ENCODE assay signal across 27 cellular contexts in genomic region chr2:30104273-30104672, GRCh38.
"Had no signal": no experiment of that assay in that cellular context is flagged by ENCODE, and none has a peak within 500 bp of the region (broad histone marks: within the 10 kb centered on the region; RNA-seq: fewer than 3 reads in every experiment).

No MANE protein-coding gene starts in this region.

- H3K27me3 ChIP-seq: neural progenitor cell, ovary, right lobe of liver, sigmoid colon, thyroid gland, tibial nerve, upper lobe of left lung, vagina had no signal

- H3K4me2 ChIP-seq: neural progenitor cell had no signal

- DNase-seq: occipital lobe; ovary; posterior cingulate gyrus; psoas muscle; right cardiac atrium; right lobe of liver; sigmoid colon; small intestine; stimulated activated CD4-positive, alpha-beta T cell treated with anti-CD3 and anti-CD28 coated beads, Interleukin-15, amount 100 ng/mL, for 24 hours; stimulated activated CD4-positive, alpha-beta T cell treated with anti-CD3 and anti-CD28 coated beads, Interleukin-2, amount 100 ng/mL, for 24 hours; stimulated activated CD4-positive, alpha-beta T cell treated with anti-CD3 and anti-CD28 coated beads, Interleukin-2, amount 100 ng/mL, for 48 hours; stimulated activated CD4-positive, alpha-beta T cell treated with anti-CD3 and anti-CD28 coated beads, Interleukin-4, amount 100 ng/mL, for 24 hours; stimulated activated naive B cell treated with anti-CD40 and anti-IgM and Interleukin-4, amounts not matched to agents 10 μg/mL and 1 μg/mL and 100 μg/mL, for 72 hours; stimulated activated naive CD4-positive, alpha-beta T cell treated with Interleukin-2 at 50 U/mL for 16 hours; stomach; thyroid gland; trophoblast cell; upper lobe of left lung had no signal

- H3K36me3 ChIP-seq: neural progenitor cell, ovary, right lobe of liver, sigmoid colon, stomach, thoracic aorta, thyroid gland, tibial nerve, upper lobe of left lung, vagina had no signal

- H3K9me3 Mint-ChIP-seq: neural progenitor cell; stimulated activated effector memory CD8-positive, alpha-beta T cell treated with anti-CD3 and anti-CD28 coated beads, Interleukin-12 subunit alpha, Interleukin-12 subunit beta, amount 100 ng/mL, for 72 hours; stimulated activated naive B cell treated with anti-CD40 and anti-IgM and Interleukin-4, amounts not matched to agents 10 μg/mL and 1 μg/mL and 100 μg/mL, for 72 hours; stimulated activated naive CD8-positive, alpha-beta T cell treated with anti-CD3 and anti-CD28 coated beads, Interleukin-15, Interleukin-2, amounts not matched to agents 100 ng/mL and 50 ng/mL, for 24 hours had no signal

- H3K9ac ChIP-seq: neural progenitor cell, parathyroid adenoma had no signal

- H3K4me3 ChIP-seq: neural progenitor cell, ovary, psoas muscle, right lobe of liver, sigmoid colon, stomach, thoracic aorta, thyroid gland, tibial nerve, upper lobe of left lung, vagina had no signal

- H3K9me3 ChIP-seq: ovary, psoas muscle, right lobe of liver, sigmoid colon, stomach, thoracic aorta, thyroid gland, tibial nerve, upper lobe of left lung, vagina had no signal

- H3K4me1 ChIP-seq: neural progenitor cell, parathyroid adenoma, psoas muscle, right lobe of liver, sigmoid colon, stomach, thyroid gland, tibial nerve, upper lobe of left lung, vagina had no signal

- H3K4me1 Mint-ChIP-seq: nephron; stimulated activated effector memory CD8-positive, alpha-beta T cell treated with anti-CD3 and anti-CD28 coated beads, Interleukin-12 subunit alpha, Interleukin-12 subunit beta, amount 100 ng/mL, for 72 hours; stimulated activated naive B cell treated with anti-CD40 and anti-IgM and Interleukin-4, amounts not matched to agents 10 μg/mL and 1 μg/mL and 100 μg/mL, for 72 hours had no signal

- ATAC-seq: psoas muscle; right cardiac atrium; right lobe of liver; stimulated activated effector memory CD8-positive, alpha-beta T cell treated with anti-CD3 and anti-CD28 coated beads, Interleukin-12 subunit alpha, Interleukin-12 subunit beta, amount 100 ng/mL, for 72 hours; stimulated activated naive B cell treated with anti-CD40 and anti-IgM and Interleukin-4, amounts not matched to agents 10 μg/mL and 1 μg/mL and 100 μg/mL, for 72 hours had no signal

- H3K27ac Mint-ChIP-seq: nephron; neural progenitor cell; progenitor cell of endocrine pancreas; stimulated activated effector memory CD8-positive, alpha-beta T cell treated with anti-CD3 and anti-CD28 coated beads, Interleukin-12 subunit alpha, Interleukin-12 subunit beta, amount 100 ng/mL, for 72 hours; stimulated activated naive B cell treated with anti-CD40 and anti-IgM and Interleukin-4, amounts not matched to agents 10 μg/mL and 1 μg/mL and 100 μg/mL, for 72 hours; stimulated activated naive CD8-positive, alpha-beta T cell treated with anti-CD3 and anti-CD28 coated beads, Interleukin-15, Interleukin-2, amounts not matched to agents 100 ng/mL and 50 ng/mL, for 24 hours had no signal

- H3K27me3 Mint-ChIP-seq: progenitor cell of endocrine pancreas had no signal

- H3K4me3 Mint-ChIP-seq: nephron; neural progenitor cell; stimulated activated effector memory CD8-positive, alpha-beta T cell treated with anti-CD3 and anti-CD28 coated beads, Interleukin-12 subunit alpha, Interleukin-12 subunit beta, amount 100 ng/mL, for 72 hours; stimulated activated naive B cell treated with anti-CD40 and anti-IgM and Interleukin-4, amounts not matched to agents 10 μg/mL and 1 μg/mL and 100 μg/mL, for 72 hours; stimulated activated naive CD8-positive, alpha-beta T cell treated with anti-CD3 and anti-CD28 coated beads, Interleukin-15, Interleukin-2, amounts not matched to agents 100 ng/mL and 50 ng/mL, for 24 hours had no signal

- H3K36me3 Mint-ChIP-seq: neural progenitor cell; stimulated activated effector memory CD8-positive, alpha-beta T cell treated with anti-CD3 and anti-CD28 coated beads, Interleukin-12 subunit alpha, Interleukin-12 subunit beta, amount 100 ng/mL, for 72 hours; stimulated activated naive B cell treated with anti-CD40 and anti-IgM and Interleukin-4, amounts not matched to agents 10 μg/mL and 1 μg/mL and 100 μg/mL, for 72 hours had no signal

- H2AFZ ChIP-seq: neural progenitor cell, parathyroid adenoma had no signal

- H3K27ac ChIP-seq: neural progenitor cell, ovary, parathyroid adenoma, psoas muscle, right lobe of liver, sigmoid colon, stomach, thoracic aorta, thyroid gland, tibial nerve, upper lobe of left lung, vagina had no signal
